8 cellular contexts compared by ENCODE assay signal in genomic region chr14:75278422-75279152, GRCh38. TPM values are rescaled to one million over a fixed set of nuclear protein-coding genes. Genes with fewer than 3 reads are reported as not detected.
DNase-seq lines count a peak whose midpoint lies in the region; ATAC-seq, FAIRE-seq and TF ChIP-seq lines count a peak whose summit lies in the region.

FOS (plus strand) TSS chr14:75278828; CDS start chr14:75278983, 155 bp downstream.

- peaks cover 17 to 24% of the 10 kb centered on the region in 2 donors for H3K4me1 ChIP-seq in kidney (ENCODE audit: control insufficient read depth in 1 of 2, insufficient read depth in 1 of 2, low read depth in 1 of 2, low read length in 2 of 2)

- DNase-seq in AML-193 (lab: John Stamatoyannopoulos, UW) = peak; percentile 72 to 78
- peak; percentile 93 for DNase-seq in NCI-H460 (ENCODE audit: extremely low read depth, low read depth)
- DNase-seq in activated CD4-positive, CD25-positive, alpha-beta regulatory T cell treated with anti-CD3 and anti-CD28 coated beads, Interleukin-2, amount 50 U/mL, for 72 hours = peak; percentile 84
- DNase-seq in cerebellar nuclear complex (lab: John Stamatoyannopoulos, UW) = peak; percentile 49 to 56
- DNase-seq in kidney = peak; percentile 97
- DNase-seq in stimulated activated CD4-positive, alpha-beta T cell treated with anti-CD3 and anti-CD28 coated beads, Interleukin-15, amount 100 ng/mL, for 1 hour (ENCODE audit: low read depth in 1 of 2, low spot score in 1 of 2) = peak; percentile 66 to 81

- peak; percentile 69 for ATAC-seq in HG03378 (IDR thresholded peaks at IDR 0.05; ENCODE audit: unreplicated experiment)

- peak within 1 kb of the TSS; percentile 99 for H3K27ac ChIP-seq in kidney (ENCODE audit: low read depth in 2 of 2, low read length in 2 of 2)

- peak within 1 kb of the TSS; percentile 81 to 93 for H3K4me3 ChIP-seq in kidney (ENCODE audit: low read length in 2 of 2)

- no peak for FAIRE-seq in kidney (lab: Jason Lieb, UNC)

- no peaks in the 10 kb centered on the region for H3K9me3 ChIP-seq in kidney (ENCODE audit: control insufficient read depth in 1 of 2, low read length in 2 of 2)

- peaks cover 7 to 24% of the 10 kb centered on the region in 2 donors for H3K36me3 ChIP-seq in kidney (ENCODE audit: control insufficient read depth in 1 of 2, insufficient read depth in 2 of 2, low read length in 2 of 2)

- H3K9ac ChIP-seq in kidney (ENCODE audit: low read length in 2 of 2) = peak within 1 kb of the TSS; percentile 94

- no peak for TF ChIP-seq CTCF in kidney (IDR thresholded peaks at IDR 0.05; ENCODE audit: borderline replicate concordance, extremely low read depth, insufficient read depth)

- peak; percentile 96 for TF ChIP-seq POLR2A in GM19193 (IDR thresholded peaks at IDR 0.05; ENCODE audit: extremely low read depth, insufficient read depth, insufficient read length)

- intact Hi-C loops in kidney (cut with DNase I) = no loop called here

RNA-seq across cellular contexts. Expression of gene FOS, which starts in this region (rescaled TPM):
- 16.4 and 18.7 TPM in 2 replicates for total RNA-seq in NCI-H460 (2014; rRNA removed; shearing (Covaris generic))
- polyA plus RNA-seq in NCI-H460 (2014; cell fraction: nucleus; rRNA removed) = 11.3 and 22.7 TPM in 2 replicates
- 116 TPM for total RNA-seq in kidney
- polyA plus RNA-seq in kidney (ENCODE audit: insufficient read depth, low read depth, low replicate concordance) = 193 TPM

Comparison
In these comparisons a context has a peak if more than half of its experiments do, and no peak if none do; other contexts are left out.
1. Peak in every context shown above with its lines: DNase-seq, ATAC-seq, H3K4me3 ChIP-seq and H3K27ac ChIP-seq.